In the genomic region with DNA sequence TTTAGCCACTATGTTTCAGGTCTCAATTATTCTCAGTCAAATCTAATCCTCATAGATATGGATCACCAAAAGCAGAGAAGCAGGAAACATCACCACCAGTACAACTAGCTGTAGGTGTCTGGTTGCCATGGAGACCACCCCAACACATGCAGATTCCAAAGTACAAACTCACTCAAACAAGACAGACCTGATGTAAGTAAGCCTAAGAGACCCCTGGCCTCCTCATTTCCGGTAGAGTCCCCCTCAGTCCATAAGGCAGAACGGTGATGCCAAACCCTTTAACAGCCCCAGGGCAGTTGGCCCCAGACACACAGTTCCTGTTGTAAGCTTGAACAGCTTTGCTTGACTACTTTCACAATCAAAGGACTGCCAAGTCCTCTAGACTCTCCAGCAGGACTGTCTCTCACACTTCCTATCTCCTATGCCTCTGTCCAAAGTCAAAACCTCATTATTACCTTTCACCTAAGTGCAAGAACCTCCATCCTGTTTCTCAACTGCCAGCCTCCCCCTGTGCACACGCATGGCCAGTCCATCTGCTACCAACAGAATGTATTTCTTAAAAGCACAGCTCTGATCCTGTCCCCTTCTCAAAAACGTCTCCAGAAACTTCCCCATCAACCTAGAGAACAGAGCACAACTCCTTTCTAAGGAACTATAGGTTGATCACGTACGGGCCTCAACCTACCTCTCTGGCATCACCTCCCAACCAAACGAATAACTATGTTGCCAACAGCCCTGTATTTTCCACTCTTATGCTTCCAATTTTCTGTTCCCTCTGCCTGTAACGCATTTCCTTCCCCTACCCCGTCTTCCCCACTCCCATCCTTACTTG, we compare ENCODE assay signal across 1 cellular context.
TF ChIP-seq lines count a peak whose summit lies in the region.

No MANE protein-coding gene starts in this region.

TF ChIP-seq in HepG2, 621 proteins besides CTCF, POLR2A, EP300 and RAD21 (continued from another document and continues in another):
- TF ChIP-seq KIAA2018 (CRISPR knock-in tag; IDR thresholded peaks at IDR 0.05; ENCODE audit: borderline replicate concordance) (no peak), ZC3H13 (CRISPR knock-in tag; IDR thresholded peaks at IDR 0.05) (no peak), FOSL2 (CRISPR knock-in tag; IDR thresholded peaks at IDR 0.05) (peak; percentile 70), LCORL (IDR thresholded peaks at IDR 0.05) (no peak), LCORL (CRISPR knock-in tag; IDR thresholded peaks at IDR 0.05) (no peak), TAF15 (IDR thresholded peaks at IDR 0.05; ENCODE audit: low read depth, low read length, poor library complexity, severe bottlenecking) (no peak), SIN3B (IDR thresholded peaks at IDR 0.05; ENCODE audit: low read length) (no peak), RFX1 (IDR thresholded peaks at IDR 0.05) (peak; percentile 90), SIX1 (CRISPR knock-in tag; IDR thresholded peaks at IDR 0.05; ENCODE audit: borderline replicate concordance) (peak; percentile 24; the same call in 1 of the 2 replicates), ZNF816 (CRISPR knock-in tag; IDR thresholded peaks at IDR 0.05; ENCODE audit: borderline replicate concordance) (no peak), ZNF761 (CRISPR knock-in tag; conservative IDR thresholded peaks at IDR 0.05) (no peak; the same call in 1 of the 2 replicates), ZNF839 (CRISPR knock-in tag; IDR thresholded peaks at IDR 0.05; ENCODE audit: borderline replicate concordance) (no peak), HMG20A (CRISPR knock-in tag; IDR thresholded peaks at IDR 0.05; ENCODE audit: borderline replicate concordance) (peak; percentile 27; the same call in 1 of the 2 replicates), ZNF280B (CRISPR knock-in tag; IDR thresholded peaks at IDR 0.05; ENCODE audit: borderline replicate concordance) (no peak), XBP1 (CRISPR knock-in tag; IDR thresholded peaks at IDR 0.05) (no peak), FOXP1 (IDR thresholded peaks at IDR 0.05) (no peak), FOXP1 (CRISPR knock-in tag; IDR thresholded peaks at IDR 0.05) (peak; percentile 48; the same call in 1 of the 2 replicates), E2F2 (CRISPR knock-in tag; IDR thresholded peaks at IDR 0.05; ENCODE audit: borderline replicate concordance) (no peak), NR2F2 (IDR thresholded peaks at IDR 0.05; ENCODE audit: borderline replicate concordance, low read depth) (peak; percentile 39), CCAR2 (optimal IDR thresholded peaks at IDR 0.05; ENCODE audit: low read depth, low read length) (no peak), ZZZ3 (CRISPR knock-in tag; IDR thresholded peaks at IDR 0.05; ENCODE audit: borderline replicate concordance) (no peak), ZNF274 (CRISPR knock-in tag; IDR thresholded peaks at IDR 0.05) (0 out of 2 replicates have a peak, but pooled peaks have one; percentile 53), ZNF766 (CRISPR knock-in tag; IDR thresholded peaks at IDR 0.05; ENCODE audit: borderline replicate concordance) (no peak), HCFC1 (IDR thresholded peaks at IDR 0.05; ENCODE audit: low read depth, low read length) (peak; percentile 22; the same call in 1 of the 2 replicates), ZNF557 (CRISPR knock-in tag; IDR thresholded peaks at IDR 0.05) (no peak), SP2 (CRISPR knock-in tag; IDR thresholded peaks at IDR 0.05) (no peak), ZNF12 (CRISPR knock-in tag; IDR thresholded peaks at IDR 0.05) (peak; percentile 66; the same call in 1 of the 2 replicates), CENPT (CRISPR knock-in tag; IDR thresholded peaks at IDR 0.05; ENCODE audit: low read depth) (no peak), ZSCAN21 (CRISPR knock-in tag; IDR thresholded peaks at IDR 0.05; ENCODE audit: borderline replicate concordance) (no peak), NBN (conservative IDR thresholded peaks at IDR 0.05) (no peak), ZNF205 (CRISPR knock-in tag; IDR thresholded peaks at IDR 0.05) (peak; percentile 62), GABPA (IDR thresholded peaks at IDR 0.05; ENCODE audit: low read depth, low read length) (peak; percentile 47; the same call in 1 of the 2 replicates), GABPA (CRISPR knock-in tag; IDR thresholded peaks at IDR 0.05; ENCODE audit: low read depth) (peak; percentile 92), ARNT2 (CRISPR knock-in tag; IDR thresholded peaks at IDR 0.05; ENCODE audit: low read depth) (no peak), TGIF2 (CRISPR knock-in tag; IDR thresholded peaks at IDR 0.05) (no peak)
- TF ChIP-seq, protein P1, sequence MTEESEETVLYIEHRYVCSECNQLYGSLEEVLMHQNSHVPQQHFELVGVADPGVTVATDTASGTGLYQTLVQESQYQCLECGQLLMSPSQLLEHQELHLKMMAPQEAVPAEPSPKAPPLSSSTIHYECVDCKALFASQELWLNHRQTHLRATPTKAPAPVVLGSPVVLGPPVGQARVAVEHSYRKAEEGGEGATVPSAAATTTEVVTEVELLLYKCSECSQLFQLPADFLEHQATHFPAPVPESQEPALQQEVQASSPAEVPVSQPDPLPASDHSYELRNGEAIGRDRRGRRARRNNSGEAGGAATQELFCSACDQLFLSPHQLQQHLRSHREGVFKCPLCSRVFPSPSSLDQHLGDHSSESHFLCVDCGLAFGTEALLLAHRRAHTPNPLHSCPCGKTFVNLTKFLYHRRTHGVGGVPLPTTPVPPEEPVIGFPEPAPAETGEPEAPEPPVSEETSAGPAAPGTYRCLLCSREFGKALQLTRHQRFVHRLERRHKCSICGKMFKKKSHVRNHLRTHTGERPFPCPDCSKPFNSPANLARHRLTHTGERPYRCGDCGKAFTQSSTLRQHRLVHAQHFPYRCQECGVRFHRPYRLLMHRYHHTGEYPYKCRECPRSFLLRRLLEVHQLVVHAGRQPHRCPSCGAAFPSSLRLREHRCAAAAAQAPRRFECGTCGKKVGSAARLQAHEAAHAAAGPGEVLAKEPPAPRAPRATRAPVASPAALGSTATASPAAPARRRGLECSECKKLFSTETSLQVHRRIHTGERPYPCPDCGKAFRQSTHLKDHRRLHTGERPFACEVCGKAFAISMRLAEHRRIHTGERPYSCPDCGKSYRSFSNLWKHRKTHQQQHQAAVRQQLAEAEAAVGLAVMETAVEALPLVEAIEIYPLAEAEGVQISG (CRISPR knock-in tag; IDR thresholded peaks at IDR 0.05) = peak; percentile 67; the same call in 1 of the 2 replicates
- TF ChIP-seq, protein P2, sequence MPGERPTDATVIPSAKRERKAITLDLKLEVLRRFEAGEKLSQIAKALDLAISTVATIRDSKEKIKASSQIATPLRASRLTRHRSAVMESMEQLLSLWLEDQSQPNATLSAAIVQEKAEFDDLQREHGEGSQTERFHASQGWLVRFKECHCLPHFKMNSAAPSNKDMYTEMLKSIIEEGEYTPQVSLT (CRISPR knock-in tag; IDR thresholded peaks at IDR 0.05; ENCODE audit: borderline replicate concordance, low read depth) = no peak
- TF ChIP-seq, protein P3, sequence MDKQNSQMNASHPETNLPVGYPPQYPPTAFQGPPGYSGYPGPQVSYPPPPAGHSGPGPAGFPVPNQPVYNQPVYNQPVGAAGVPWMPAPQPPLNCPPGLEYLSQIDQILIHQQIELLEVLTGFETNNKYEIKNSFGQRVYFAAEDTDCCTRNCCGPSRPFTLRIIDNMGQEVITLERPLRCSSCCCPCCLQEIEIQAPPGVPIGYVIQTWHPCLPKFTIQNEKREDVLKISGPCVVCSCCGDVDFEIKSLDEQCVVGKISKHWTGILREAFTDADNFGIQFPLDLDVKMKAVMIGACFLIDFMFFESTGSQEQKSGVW (CRISPR knock-in tag; IDR thresholded peaks at IDR 0.05; ENCODE audit: borderline replicate concordance) = no peak
- TF ChIP-seq, protein P4, sequence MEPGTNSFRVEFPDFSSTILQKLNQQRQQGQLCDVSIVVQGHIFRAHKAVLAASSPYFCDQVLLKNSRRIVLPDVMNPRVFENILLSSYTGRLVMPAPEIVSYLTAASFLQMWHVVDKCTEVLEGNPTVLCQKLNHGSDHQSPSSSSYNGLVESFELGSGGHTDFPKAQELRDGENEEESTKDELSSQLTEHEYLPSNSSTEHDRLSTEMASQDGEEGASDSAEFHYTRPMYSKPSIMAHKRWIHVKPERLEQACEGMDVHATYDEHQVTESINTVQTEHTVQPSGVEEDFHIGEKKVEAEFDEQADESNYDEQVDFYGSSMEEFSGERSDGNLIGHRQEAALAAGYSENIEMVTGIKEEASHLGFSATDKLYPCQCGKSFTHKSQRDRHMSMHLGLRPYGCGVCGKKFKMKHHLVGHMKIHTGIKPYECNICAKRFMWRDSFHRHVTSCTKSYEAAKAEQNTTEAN (CRISPR knock-in tag; conservative IDR thresholded peaks at IDR 0.05) = peak; percentile 83; the same call in 1 of the 2 replicates
- TF ChIP-seq, protein P5, sequence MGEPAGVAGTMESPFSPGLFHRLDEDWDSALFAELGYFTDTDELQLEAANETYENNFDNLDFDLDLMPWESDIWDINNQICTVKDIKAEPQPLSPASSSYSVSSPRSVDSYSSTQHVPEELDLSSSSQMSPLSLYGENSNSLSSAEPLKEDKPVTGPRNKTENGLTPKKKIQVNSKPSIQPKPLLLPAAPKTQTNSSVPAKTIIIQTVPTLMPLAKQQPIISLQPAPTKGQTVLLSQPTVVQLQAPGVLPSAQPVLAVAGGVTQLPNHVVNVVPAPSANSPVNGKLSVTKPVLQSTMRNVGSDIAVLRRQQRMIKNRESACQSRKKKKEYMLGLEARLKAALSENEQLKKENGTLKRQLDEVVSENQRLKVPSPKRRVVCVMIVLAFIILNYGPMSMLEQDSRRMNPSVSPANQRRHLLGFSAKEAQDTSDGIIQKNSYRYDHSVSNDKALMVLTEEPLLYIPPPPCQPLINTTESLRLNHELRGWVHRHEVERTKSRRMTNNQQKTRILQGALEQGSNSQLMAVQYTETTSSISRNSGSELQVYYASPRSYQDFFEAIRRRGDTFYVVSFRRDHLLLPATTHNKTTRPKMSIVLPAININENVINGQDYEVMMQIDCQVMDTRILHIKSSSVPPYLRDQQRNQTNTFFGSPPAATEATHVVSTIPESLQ (CRISPR knock-in tag; conservative IDR thresholded peaks at IDR 0.05) = no peak
